28 cellular contexts compared by ENCODE assay signal in the genomic region with DNA sequence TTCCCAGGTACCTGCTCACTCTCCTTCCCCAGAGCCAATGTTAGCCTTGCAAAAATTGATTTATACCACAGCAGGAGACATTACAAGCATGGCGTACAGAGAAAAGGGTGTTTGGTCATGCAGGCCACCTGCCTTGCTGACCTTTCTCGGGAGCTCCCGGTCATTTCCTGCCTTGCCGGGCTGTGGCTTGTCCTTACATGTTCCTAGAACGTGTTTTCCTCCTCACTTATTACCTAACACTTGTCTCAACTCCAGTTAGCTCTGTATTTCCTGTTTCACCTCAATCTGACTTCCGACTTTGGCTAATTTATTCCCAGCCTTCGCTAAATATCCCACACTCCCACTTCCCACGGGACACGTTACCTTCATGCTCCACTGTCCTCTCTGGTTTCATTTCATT.
A peak's percentile ranks its signal among the peaks of the same experiment; 100 is the strongest.
DNase-seq lines count a peak whose midpoint lies in the region; ATAC-seq, FAIRE-seq and TF ChIP-seq lines count a peak whose summit lies in the region.
"Had no signal": no experiment of that assay in that cellular context is flagged by ENCODE, and none has a peak within 500 bp of the region (broad histone marks: within the 10 kb centered on the region; RNA-seq: fewer than 3 reads in every experiment).

No MANE protein-coding gene starts in this region.

- CTCF ChIA-PET in mammary epithelial cell (lab: Charles Lee; ENCODE audit: low non-redundant PET) = no interaction called here

- H3K9me3 ChIP-seq in mammary epithelial cell (replicated peaks; ENCODE audit: insufficient read depth, low read length) = peaks cover 8% of the 10 kb centered on the region
- no peaks in the 10 kb centered on the region for H3K9me3 ChIP-seq in kidney (ENCODE audit: control insufficient read depth in 1 of 2, low read length in 2 of 2)
- H3K9me3 ChIP-seq: lower lobe of right lung, upper lobe of left lung had no signal

- dilution Hi-C loops in mammary epithelial cell (cut with HindIII; ENCODE audit: low sequenced_read_pairs) = no loop called here

- no peak overlapping the region for H3K4me2 ChIP-seq in mammary epithelial cell (ENCODE audit: insufficient read depth, low read depth, low read length)

- TF ChIP-seq CTCF in mammary epithelial cell (conservative IDR thresholded peaks at IDR 0.05 in 1 of 2, IDR thresholded peaks at IDR 0.05 in 1 of 2; ENCODE audit: extremely low read depth in 1 of 2, insufficient read depth in 1 of 2, low read depth in 1 of 2, low read length in 2 of 2) = no peak
- TF ChIP-seq CTCF in nephron progenitor cell (IDR thresholded peaks at IDR 0.05) = no peak
- no peak for TF ChIP-seq CTCF in kidney (IDR thresholded peaks at IDR 0.05; ENCODE audit: borderline replicate concordance, extremely low read depth, insufficient read depth)

- peak overlapping the region; percentile 4 for H3K4me3 Mint-ChIP-seq in nephron progenitor cell
- H3K4me3 Mint-ChIP-seq: activated CD4-positive, alpha-beta T cell treated with anti-CD3 and anti-CD28 coated beads, Interleukin-2, amount 10 ng/mL, durations not matched to agents 24 days and 14 days; activated naive CD8-positive, alpha-beta T cell treated with anti-CD3 and anti-CD28 coated beads, Interleukin-2, amount 50 U/mL, for 24 hours; activated T-cell treated with anti-CD3 and anti-CD28 coated beads, Interleukin-2, amount 50 U/mL, for 24 hours; neural crest cell had no signal

- no TSS peak for BruUV-seq in mammary epithelial cell (replicated peaks; lab: Mats Ljungman, UMichigan)

- H3K36me3 ChIP-seq in mammary epithelial cell (ENCODE audit: insufficient read depth, low read length) = no peaks in the 10 kb centered on the region
- no peaks in the 10 kb centered on the region for H3K36me3 ChIP-seq in kidney (ENCODE audit: control insufficient read depth in 1 of 2, insufficient read depth in 2 of 2, low read length in 2 of 2)
- H3K36me3 ChIP-seq: lower lobe of right lung, spleen, upper lobe of left lung had no signal

- H3K79me2 ChIP-seq in mammary epithelial cell (ENCODE audit: insufficient read depth, low read length) = no peaks in the 10 kb centered on the region

- H3K4me3 ChIP-seq in mammary epithelial cell (replicated peaks in 1 of 3; ENCODE audit: insufficient read depth in 1 of 3, low read depth in 2 of 3, low read length in 3 of 3) = no peak overlapping the region
- peak overlapping the region in 1 of 2 donors; percentile 23 for H3K4me3 ChIP-seq in kidney (ENCODE audit: low read length in 2 of 2)
- H3K4me3 ChIP-seq: dorsolateral prefrontal cortex, lower lobe of right lung, spleen, upper lobe of left lung had no signal

- intact Hi-C loops in mammary epithelial cell (cut with micrococcal nuclease) (no loop called here), kidney (cut with DNase I) (no loop called here)

- peaks cover 19% of the 10 kb centered on the region for H3K4me1 Mint-ChIP-seq in nephron progenitor cell
- H3K4me1 Mint-ChIP-seq: activated naive CD8-positive, alpha-beta T cell treated with anti-CD3 and anti-CD28 coated beads, Interleukin-2, amount 50 U/mL, for 24 hours had no signal

- no peaks in the 10 kb centered on the region for H3K4me1 ChIP-seq in mammary epithelial cell (ENCODE audit: insufficient read depth, low read length)
- H3K4me1 ChIP-seq in kidney (ENCODE audit: control insufficient read depth in 1 of 2, insufficient read depth in 1 of 2, low read depth in 1 of 2, low read length in 2 of 2) = no peaks in the 10 kb centered on the region
- H3K4me1 ChIP-seq: lower lobe of right lung, spleen had no signal

- peaks cover 18% of the 10 kb centered on the region for H3K9me3 Mint-ChIP-seq in nephron progenitor cell
- H3K9me3 Mint-ChIP-seq: activated CD4-positive, alpha-beta T cell treated with anti-CD3 and anti-CD28 coated beads, Interleukin-2, amount 10 ng/mL, durations not matched to agents 24 days and 14 days; activated naive CD8-positive, alpha-beta T cell treated with anti-CD3 and anti-CD28 coated beads, Interleukin-2, amount 50 U/mL, for 24 hours; activated T-cell treated with anti-CD3 and anti-CD28 coated beads, Interleukin-2, amount 50 U/mL, for 24 hours had no signal

- no peak for FAIRE-seq in kidney (lab: Jason Lieb, UNC)
- FAIRE-seq: keratinocyte had no signal

- H3K27ac ChIP-seq in mammary epithelial cell (ENCODE audit: insufficient read depth, low read depth, low read length) (no peak overlapping the region), kidney (ENCODE audit: low read depth in 2 of 2, low read length in 2 of 2) (no peak overlapping the region)
- H3K27ac ChIP-seq: dorsolateral prefrontal cortex, epithelial cell of prostate, lower lobe of right lung, upper lobe of left lung had no signal

- ATAC-seq in HG02623 (IDR thresholded peaks at IDR 0.05; ENCODE audit: unreplicated experiment) (no peak), left lobe of liver (no peak)
- ATAC-seq: activated naive CD8-positive, alpha-beta T cell treated with anti-CD3 and anti-CD28 coated beads, Interleukin-2, amount 50 U/mL, for 24 hours; lower lobe of right lung; right cardiac atrium; Right ventricle myocardium inferior had no signal

- DNase-seq in H4 (ENCODE audit: low spot score) (peak; percentile 16), NCI-H748 treated with DMSO at 0.1 percent for 48 hours (lab: John Stamatoyannopoulos, UW) (peak; percentile 29), mammary epithelial cell (no peak), nephron progenitor cell (no peak), left lobe of liver (ENCODE audit: low spot score) (no peak), kidney (no peak)
- DNase-seq in activated T-cell treated with anti-CD3 and anti-CD28 coated beads, Interleukin-2, amount 50 U/mL, for 48 hours = no peak
- DNase-seq: activated CD4-positive, alpha-beta T cell treated with anti-CD3 and anti-CD28 coated beads, Interleukin-2, amount 10 ng/mL, durations not matched to agents 24 days and 14 days; activated naive CD8-positive, alpha-beta T cell treated with anti-CD3 and anti-CD28 coated beads, Interleukin-2, amount 50 U/mL, for 24 hours; activated T-cell treated with anti-CD3 and anti-CD28 coated beads, Interleukin-2, amount 50 U/mL, for 24 hours; cerebellar nuclear complex; dorsolateral prefrontal cortex; GDM1; glutamatergic neuron; HCEC 1CT; lower lobe of right lung; NCI-H187 treated with DMSO at 0.1 percent for 48 hours; NCI-H526 treated with DMSO at 0.1 percent for 48 hours; posterior cingulate gyrus; right cardiac atrium; spleen; stimulated activated CD4-positive, alpha-beta T cell treated with anti-CD3 and anti-CD28 coated beads, Interleukin-2, amount 100 ng/mL, for 48 hours had no signal

- H3K9ac ChIP-seq in mammary epithelial cell (ENCODE audit: insufficient read depth, low read length) = no peak overlapping the region
- H3K9ac ChIP-seq in kidney (ENCODE audit: low read length in 2 of 2) = no peak overlapping the region

- peak overlapping the region; percentile 1 for H2AFZ ChIP-seq in mammary epithelial cell (ENCODE audit: low read depth, low read length)

- WGBS in mammary epithelial cell (ENCODE audit: low coverage, missing lambda C conversion rate) = 50% methylated on average over 9 of the region's 9 CpGs

- no peaks in the 10 kb centered on the region for H3K27me3 ChIP-seq in mammary epithelial cell (ENCODE audit: insufficient read depth, low read length)
- H3K27me3 ChIP-seq: spleen, upper lobe of left lung had no signal

- in situ Hi-C loops in mammary epithelial cell (cut with MboI; ENCODE audit: low sequenced_read_pairs in 2 of 2) = no loop called here

- no peaks in the 10 kb centered on the region for H4K20me1 ChIP-seq in mammary epithelial cell (ENCODE audit: insufficient read depth, low read length)

- H3K36me3 Mint-ChIP-seq in nephron progenitor cell (ENCODE audit: low read depth) = no peaks in the 10 kb centered on the region

- peak overlapping the region; percentile 91 for H3K27ac Mint-ChIP-seq in nephron progenitor cell
- H3K27ac Mint-ChIP-seq: activated CD4-positive, alpha-beta T cell treated with anti-CD3 and anti-CD28 coated beads, Interleukin-2, amount 10 ng/mL, durations not matched to agents 24 days and 14 days; activated naive CD8-positive, alpha-beta T cell treated with anti-CD3 and anti-CD28 coated beads, Interleukin-2, amount 50 U/mL, for 24 hours; activated T-cell treated with anti-CD3 and anti-CD28 coated beads, Interleukin-2, amount 50 U/mL, for 24 hours had no signal

- H3K27me3 Mint-ChIP-seq in nephron progenitor cell (ENCODE audit: low read depth, poor library complexity) = peaks cover 2% of the 10 kb centered on the region

Comparison
In these comparisons a context has a peak if more than half of its experiments do, and no peak if none do; other contexts are left out.
1. DNase-seq: peak in H4 (single experiment) and NCI-H748 treated with DMSO at 0.1 percent for 48 hours (single experiment); none in mammary epithelial cell (single experiment), nephron progenitor cell (single experiment), activated T-cell treated with anti-CD3 and anti-CD28 coated beads, Interleukin-2, amount 50 U/mL, for 48 hours (0 of 2), left lobe of liver (single experiment) and kidney (single experiment).